Comparison of ENCODE assay signal across 12 cellular contexts in the genomic region with DNA sequence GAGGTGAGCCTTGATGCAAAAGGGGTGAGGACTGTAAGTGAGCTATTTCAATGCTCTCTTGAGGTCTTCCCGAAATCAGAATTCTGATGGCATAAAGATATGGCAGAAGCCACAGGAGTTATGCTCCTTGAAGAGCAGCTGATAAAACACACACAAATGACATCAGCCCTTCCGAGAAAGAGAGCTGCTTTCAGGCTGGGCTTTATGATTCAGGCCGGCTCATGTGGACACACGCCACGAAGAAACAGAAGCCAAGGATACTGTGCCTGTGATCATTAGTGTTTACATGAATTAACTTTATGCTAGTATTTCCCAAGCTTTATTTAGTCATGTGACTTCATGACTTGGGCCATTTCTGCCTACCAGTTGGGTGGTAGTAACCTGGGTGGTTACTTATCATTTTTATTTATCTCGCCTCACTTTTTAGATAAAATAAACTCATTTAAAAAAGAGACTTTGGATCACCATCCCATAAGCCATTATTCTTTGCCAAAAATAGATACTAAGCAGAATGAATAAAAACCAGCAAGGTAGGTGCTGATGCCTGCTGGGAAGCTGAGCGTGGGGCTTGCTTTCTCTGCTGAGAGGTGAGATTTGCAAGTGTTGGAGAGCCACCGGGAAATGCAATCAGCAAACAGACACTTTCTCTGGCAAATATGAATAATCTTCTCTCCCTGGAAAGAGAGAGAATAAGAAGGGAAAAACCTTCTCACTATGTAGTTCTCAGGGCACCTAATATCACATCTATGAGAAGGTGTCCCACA.
A peak's percentile ranks its signal among the peaks of the same experiment; 100 is the strongest.
DNase-seq lines count a peak whose midpoint lies in the region; ATAC-seq and TF ChIP-seq lines count a peak whose summit lies in the region.
"Had no signal": no experiment of that assay in that cellular context is flagged by ENCODE, and none has a peak within 500 bp of the region (broad histone marks: within the 10 kb centered on the region; RNA-seq: fewer than 3 reads in every experiment).

No MANE protein-coding gene starts in this region.

- no peak for TF ChIP-seq CTCF in choroid plexus epithelial cell (conservative IDR thresholded peaks at IDR 0.05; ENCODE audit: low read depth, low read length)

- ATAC-seq in GM21619 (IDR thresholded peaks at IDR 0.05; ENCODE audit: unreplicated experiment) (no peak), GM21367 (IDR thresholded peaks at IDR 0.05; ENCODE audit: unreplicated experiment) (no peak)
- ATAC-seq: naive thymus-derived CD8-positive, alpha-beta T cell; Panc1 had no signal

- DNase-seq in COLO668 (lab: John Stamatoyannopoulos, UW; ENCODE audit: unreplicated experiment) = peak; percentile 49
- peak; percentile 20 for DNase-seq in NCI-H774 (lab: John Stamatoyannopoulos, UW)
- peak; percentile 94 for DNase-seq in choroid plexus epithelial cell (ENCODE audit: low read depth)
- DNase-seq in myocyte (ENCODE audit: low read depth) = peak; percentile 86
- DNase-seq in HEK293T (ENCODE audit: extremely low spot score) = no peak
- no peak for DNase-seq in NCI-H526 (lab: John Stamatoyannopoulos, UW)
- DNase-seq: activated naive CD8-positive, alpha-beta T cell treated with anti-CD3 and anti-CD28 coated beads, Interleukin-2, amount 10 ng/mL, durations not matched to agents 7 days and 5 days; naive thymus-derived CD8-positive, alpha-beta T cell; NCI-H1048 had no signal

- no peak overlapping the region for H3K4me3 ChIP-seq in choroid plexus epithelial cell (ENCODE audit: low read depth, low read length)

- POLR2A ChIA-PET in HEK293T (lab: Yijun Ruan, JAX) = no interaction called here

- CTCF ChIA-PET in HEK293T (lab: Yijun Ruan, JAX) = no interaction called here

TF ChIP-seq in HEK293T, 16 proteins besides CTCF, POLR2A, EP300 and RAD21:
- no peak for TF ChIP-seq FOXM1 (IDR thresholded peaks at IDR 0.05; ENCODE audit: borderline replicate concordance)
- TF ChIP-seq, protein P1, sequence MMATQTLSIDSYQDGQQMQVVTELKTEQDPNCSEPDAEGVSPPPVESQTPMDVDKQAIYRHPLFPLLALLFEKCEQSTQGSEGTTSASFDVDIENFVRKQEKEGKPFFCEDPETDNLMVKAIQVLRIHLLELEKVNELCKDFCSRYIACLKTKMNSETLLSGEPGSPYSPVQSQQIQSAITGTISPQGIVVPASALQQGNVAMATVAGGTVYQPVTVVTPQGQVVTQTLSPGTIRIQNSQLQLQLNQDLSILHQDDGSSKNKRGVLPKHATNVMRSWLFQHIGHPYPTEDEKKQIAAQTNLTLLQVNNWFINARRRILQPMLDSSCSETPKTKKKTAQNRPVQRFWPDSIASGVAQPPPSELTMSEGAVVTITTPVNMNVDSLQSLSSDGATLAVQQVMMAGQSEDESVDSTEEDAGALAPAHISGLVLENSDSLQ (IDR thresholded peaks at IDR 0.05) = no peak
- no peak for TF ChIP-seq ELF4 (IDR thresholded peaks at IDR 0.05)
- TF ChIP-seq FOXA1 (IDR thresholded peaks at IDR 0.05) = no peak
- TF ChIP-seq HDGF (IDR thresholded peaks at IDR 0.05; ENCODE audit: borderline replicate concordance) = no peak
- TF ChIP-seq NFRKB (IDR thresholded peaks at IDR 0.05) = no peak
- no peak for TF ChIP-seq SP1 (IDR thresholded peaks at IDR 0.05)
- TF ChIP-seq L3MBTL2 (conservative IDR thresholded peaks at IDR 0.05) = no peak
- no peak for TF ChIP-seq ZNF384 (IDR thresholded peaks at IDR 0.05)
- TF ChIP-seq SUZ12 (IDR thresholded peaks at IDR 0.05) = no peak

Comparison
In these comparisons a context has a peak if more than half of its experiments do, and no peak if none do; other contexts are left out.
1. DNase-seq: peak in COLO668 (single experiment), NCI-H774 (single experiment), choroid plexus epithelial cell (single experiment) and myocyte (single experiment); none in HEK293T (single experiment) and NCI-H526 (0 of 2).